31 cellular contexts compared by ENCODE assay signal in genomic region chr4:174538876-174539250, GRCh38. TPM values are rescaled to one million over a fixed set of nuclear protein-coding genes. Genes with fewer than 3 reads are reported as not detected.
DNase-seq lines count a peak whose midpoint lies in the region; ATAC-seq, FAIRE-seq and TF ChIP-seq lines count a peak whose summit lies in the region.
"Had no signal": no experiment of that assay in that cellular context is flagged by ENCODE, and none has a peak within 500 bp of the region (broad histone marks: within the 10 kb centered on the region; RNA-seq: fewer than 3 reads in every experiment).

No MANE protein-coding gene starts in this region.

- CTCF ChIA-PET in activated CD4-positive, alpha-beta memory T cell treated with anti-CD3 and anti-CD28 coated beads, Interleukin-2, amount 10 ng/mL, durations not matched to agents 7 days and 5 days (lab: Charles Lee), result no interaction called here
- CTCF ChIA-PET in activated CD4-positive, alpha-beta memory T cell treated with anti-CD3 and anti-CD28 coated beads for 36 hours (lab: Charles Lee), result no interaction called here

- H3K27me3 ChIP-seq in RWPE2 (ENCODE audit: insufficient read depth, poor library complexity, severe bottlenecking) (no peaks in the 10 kb centered on the region), aorta (ENCODE audit: control insufficient read depth in 1 of 2, insufficient read depth in 2 of 2, low read length in 1 of 2) (no peaks in the 10 kb centered on the region)
- H3K27me3 ChIP-seq: dorsolateral prefrontal cortex, hepatocyte, left lung, tibial artery had no signal

- H3K4me3 ChIP-seq in RWPE2 (ENCODE audit: severe bottlenecking) (no peak overlapping the region), aorta (ENCODE audit: low read length in 2 of 2) (no peak overlapping the region)
- H3K4me3 ChIP-seq: dorsolateral prefrontal cortex, hepatocyte, left lung, tibial artery had no signal

- H3K9me3 Mint-ChIP-seq in activated CD4-positive, alpha-beta memory T cell treated with anti-CD3 and anti-CD28 coated beads, Interleukin-2, amount 10 ng/mL, durations not matched to agents 7 days and 5 days, result peaks cover 2% of the 10 kb centered on the region
- no peaks in the 10 kb centered on the region for H3K9me3 Mint-ChIP-seq in activated CD4-positive, alpha-beta memory T cell treated with anti-CD3 and anti-CD28 coated beads for 36 hours
- H3K9me3 Mint-ChIP-seq in stimulated activated effector memory CD8-positive, alpha-beta T cell treated with anti-CD3 and anti-CD28 coated beads, Interleukin-12 subunit alpha, Interleukin-12 subunit beta, amount 100 ng/mL, for 72 hours, result peaks cover 3% of the 10 kb centered on the region
- H3K9me3 Mint-ChIP-seq: activated CD4-positive, alpha-beta T cell treated with anti-CD3 and anti-CD28 coated beads, Interleukin-2, amount 10 ng/mL, durations not matched to agents 24 days and 14 days; activated naive CD8-positive, alpha-beta T cell treated with anti-CD3 and anti-CD28 coated beads for 36 hours; CD8-positive, alpha-beta T cell; H9 had no signal

- H3K9me3 ChIP-seq in RWPE2 (ENCODE audit: severe bottlenecking) (no peaks in the 10 kb centered on the region), aorta (ENCODE audit: control insufficient read depth, low read length) (peaks cover 1% of the 10 kb centered on the region)
- H3K9me3 ChIP-seq: left lung, tibial artery had no signal

- POLR2A ChIA-PET in activated CD4-positive, alpha-beta memory T cell treated with anti-CD3 and anti-CD28 coated beads, Interleukin-2, amount 10 ng/mL, durations not matched to agents 7 days and 5 days (lab: Charles Lee), result no interaction called here
- POLR2A ChIA-PET in activated CD4-positive, alpha-beta memory T cell treated with anti-CD3 and anti-CD28 coated beads for 36 hours (lab: Charles Lee), result no interaction called here

- TF ChIP-seq CTCF in RWPE2 (IDR thresholded peaks at IDR 0.05; ENCODE audit: poor library complexity, severe bottlenecking), result no peak

- DNase-seq in activated CD4-positive, alpha-beta memory T cell treated with anti-CD3 and anti-CD28 coated beads, Interleukin-2, amount 10 ng/mL, durations not matched to agents 7 days and 5 days, result no peak
- no peak for DNase-seq in activated CD4-positive, alpha-beta memory T cell treated with anti-CD3 and anti-CD28 coated beads for 36 hours
- DNase-seq in RWPE2 (ENCODE audit: low spot score), result no peak
- no peak for DNase-seq in stimulated activated effector memory CD8-positive, alpha-beta T cell treated with anti-CD3 and anti-CD28 coated beads, Interleukin-12 subunit alpha, Interleukin-12 subunit beta, amount 100 ng/mL, for 72 hours (ENCODE audit: low spot score in 2 of 2)
- no peak for DNase-seq in aorta
- no peak for DNase-seq in SIG-M5 (lab: John Stamatoyannopoulos, UW)
- DNase-seq in RCC 7860 (ENCODE audit: low spot score), result no peak
- DNase-seq: activated naive CD8-positive, alpha-beta T cell treated with anti-CD3 and anti-CD28 coated beads for 36 hours; CD8-positive, alpha-beta T cell; DMS153; dorsolateral prefrontal cortex; foreskin melanocyte; GDM1; H9; immature natural killer cell; left lung; NCI-H1048; NCI-H187; NCI-H526; retina; stimulated activated CD4-positive, alpha-beta T cell treated with anti-CD3 and anti-CD28 coated beads, Interleukin-2, amount 100 ng/mL, for 48 hours; tibial artery had no signal

- H3K4me1 Mint-ChIP-seq in activated CD4-positive, alpha-beta memory T cell treated with anti-CD3 and anti-CD28 coated beads, Interleukin-2, amount 10 ng/mL, durations not matched to agents 7 days and 5 days, result peaks cover 20% of the 10 kb centered on the region
- H3K4me1 Mint-ChIP-seq in activated CD4-positive, alpha-beta memory T cell treated with anti-CD3 and anti-CD28 coated beads for 36 hours (ENCODE audit: low read depth), result no peaks in the 10 kb centered on the region
- peaks cover 13% of the 10 kb centered on the region for H3K4me1 Mint-ChIP-seq in stimulated activated effector memory CD8-positive, alpha-beta T cell treated with anti-CD3 and anti-CD28 coated beads, Interleukin-12 subunit alpha, Interleukin-12 subunit beta, amount 100 ng/mL, for 72 hours
- H3K4me1 Mint-ChIP-seq: central memory CD8-positive, alpha-beta T cell; H9; immature natural killer cell; nephron; stimulated activated memory B cell treated with anti-CD40 and anti-IgM and Interleukin-4, amounts not matched to agents 10 μg/mL and 1 μg/mL and 100 μg/mL, for 72 hours had no signal

- H3K27ac ChIP-seq in RWPE2 (ENCODE audit: poor library complexity, severe bottlenecking) (peak overlapping the region; percentile 67), aorta (ENCODE audit: low read depth in 1 of 2, low read length in 2 of 2) (no peak overlapping the region)
- H3K27ac ChIP-seq: hepatocyte, left lung, tibial artery had no signal

- ATAC-seq in RWPE2 (ENCODE audit: low read depth) (peak; percentile 91), esophagus mucosa (peak; percentile 93), aorta (ENCODE audit: low FRiP score) (no peak)
- ATAC-seq in stimulated activated effector memory CD8-positive, alpha-beta T cell treated with anti-CD3 and anti-CD28 coated beads, Interleukin-12 subunit alpha, Interleukin-12 subunit beta, amount 100 ng/mL, for 72 hours, result peak; percentile 45
- ATAC-seq: CD8-positive, alpha-beta T cell; left lung had no signal

- no peak overlapping the region for H3K4me3 Mint-ChIP-seq in activated CD4-positive, alpha-beta memory T cell treated with anti-CD3 and anti-CD28 coated beads, Interleukin-2, amount 10 ng/mL, durations not matched to agents 7 days and 5 days
- H3K4me3 Mint-ChIP-seq in activated CD4-positive, alpha-beta memory T cell treated with anti-CD3 and anti-CD28 coated beads for 36 hours, result no peak overlapping the region
- peak overlapping the region; percentile 54 for H3K4me3 Mint-ChIP-seq in stimulated activated effector memory CD8-positive, alpha-beta T cell treated with anti-CD3 and anti-CD28 coated beads, Interleukin-12 subunit alpha, Interleukin-12 subunit beta, amount 100 ng/mL, for 72 hours
- H3K4me3 Mint-ChIP-seq: activated CD4-positive, alpha-beta T cell treated with anti-CD3 and anti-CD28 coated beads, Interleukin-2, amount 10 ng/mL, durations not matched to agents 24 days and 14 days; activated naive CD8-positive, alpha-beta T cell treated with anti-CD3 and anti-CD28 coated beads for 36 hours; CD8-positive, alpha-beta T cell; central memory CD8-positive, alpha-beta T cell; H9; nephron; stimulated activated memory B cell treated with anti-CD40 and anti-IgM and Interleukin-4, amounts not matched to agents 10 μg/mL and 1 μg/mL and 100 μg/mL, for 72 hours had no signal

- H3K27ac Mint-ChIP-seq in activated CD4-positive, alpha-beta memory T cell treated with anti-CD3 and anti-CD28 coated beads, Interleukin-2, amount 10 ng/mL, durations not matched to agents 7 days and 5 days, result peak overlapping the region; percentile 74
- no peak overlapping the region for H3K27ac Mint-ChIP-seq in activated CD4-positive, alpha-beta memory T cell treated with anti-CD3 and anti-CD28 coated beads for 36 hours
- H3K27ac Mint-ChIP-seq in stimulated activated effector memory CD8-positive, alpha-beta T cell treated with anti-CD3 and anti-CD28 coated beads, Interleukin-12 subunit alpha, Interleukin-12 subunit beta, amount 100 ng/mL, for 72 hours, result peak overlapping the region; percentile 90
- H3K27ac Mint-ChIP-seq: activated naive CD8-positive, alpha-beta T cell treated with anti-CD3 and anti-CD28 coated beads for 36 hours; CD8-positive, alpha-beta T cell; H9; stimulated activated memory B cell treated with anti-CD40 and anti-IgM and Interleukin-4, amounts not matched to agents 10 μg/mL and 1 μg/mL and 100 μg/mL, for 72 hours had no signal

- FAIRE-seq in RCC 7860 (lab: Jason Lieb, UNC), result no peak
- FAIRE-seq: astrocyte had no signal

- H3K4me1 ChIP-seq in RWPE2 (ENCODE audit: insufficient read depth, poor library complexity, severe bottlenecking), result peaks cover 13% of the 10 kb centered on the region
- H3K4me1 ChIP-seq in aorta (ENCODE audit: control insufficient read depth in 1 of 2, insufficient read depth in 2 of 2, low read length in 2 of 2), result no peaks in the 10 kb centered on the region
- H3K4me1 ChIP-seq: left lung, tibial artery had no signal

- intact Hi-C loops in activated CD4-positive, alpha-beta memory T cell treated with anti-CD3 and anti-CD28 coated beads for 36 hours (cut with micrococcal nuclease), result no loop called here
- intact Hi-C loops in aorta (cut with DNase I), result no loop called here

- H3K36me3 Mint-ChIP-seq in activated CD4-positive, alpha-beta memory T cell treated with anti-CD3 and anti-CD28 coated beads, Interleukin-2, amount 10 ng/mL, durations not matched to agents 7 days and 5 days (ENCODE audit: low read depth), result peaks cover 2% of the 10 kb centered on the region
- H3K36me3 Mint-ChIP-seq in activated CD4-positive, alpha-beta memory T cell treated with anti-CD3 and anti-CD28 coated beads for 36 hours, result no peaks in the 10 kb centered on the region
- H3K36me3 Mint-ChIP-seq in stimulated activated effector memory CD8-positive, alpha-beta T cell treated with anti-CD3 and anti-CD28 coated beads, Interleukin-12 subunit alpha, Interleukin-12 subunit beta, amount 100 ng/mL, for 72 hours, result no peaks in the 10 kb centered on the region
- H3K36me3 Mint-ChIP-seq: activated naive CD8-positive, alpha-beta T cell treated with anti-CD3 and anti-CD28 coated beads for 36 hours; CD8-positive, alpha-beta T cell; immature natural killer cell; stimulated activated memory B cell treated with anti-CD40 and anti-IgM and Interleukin-4, amounts not matched to agents 10 μg/mL and 1 μg/mL and 100 μg/mL, for 72 hours had no signal

- H3K27me3 Mint-ChIP-seq in activated CD4-positive, alpha-beta memory T cell treated with anti-CD3 and anti-CD28 coated beads, Interleukin-2, amount 10 ng/mL, durations not matched to agents 7 days and 5 days, result peaks cover 6% of the 10 kb centered on the region
- H3K27me3 Mint-ChIP-seq in activated CD4-positive, alpha-beta memory T cell treated with anti-CD3 and anti-CD28 coated beads for 36 hours, result no peaks in the 10 kb centered on the region
- H3K27me3 Mint-ChIP-seq: central memory CD8-positive, alpha-beta T cell had no signal

- H3K36me3 ChIP-seq in RWPE2 (ENCODE audit: low read depth) (no peaks in the 10 kb centered on the region), aorta (ENCODE audit: control insufficient read depth in 1 of 2, insufficient read depth in 2 of 2, low read length in 1 of 2) (no peaks in the 10 kb centered on the region)
- H3K36me3 ChIP-seq: left lung, tibial artery had no signal

- 82 to 96% methylated on average over 4 of the region's 4 CpGs for WGBS in aorta, 2 donors

RNA-seq across cellular contexts. Expression of gene HPGD, which starts 16.6 kb away (rescaled TPM):
- 10 to 100 TPM; 34.1 to 36.4 TPM for total RNA-seq in activated CD4-positive, alpha-beta memory T cell treated with anti-CD3 and anti-CD28 coated beads, Interleukin-2, amount 10 ng/mL, durations not matched to agents 7 days and 5 days
- total RNA-seq in activated CD4-positive, alpha-beta memory T cell treated with anti-CD3 and anti-CD28 coated beads for 36 hours, result 1 to 10 TPM; 3.0 to 3.4 TPM
- total RNA-seq in esophagus mucosa (50.5 TPM), aorta (1 to 10 TPM; 5.2 to 9.7 TPM)
- polyA plus RNA-seq in aorta, result 10 to 100 TPM in 1 of 2 donors, 1 to 10 TPM in 1; 1.6 to 89.7 TPM
- total RNA-seq: LHCN-M2, osteocyte had no signal
